Comparison of ENCODE assay signal across 8 cellular contexts in the genomic region with DNA sequence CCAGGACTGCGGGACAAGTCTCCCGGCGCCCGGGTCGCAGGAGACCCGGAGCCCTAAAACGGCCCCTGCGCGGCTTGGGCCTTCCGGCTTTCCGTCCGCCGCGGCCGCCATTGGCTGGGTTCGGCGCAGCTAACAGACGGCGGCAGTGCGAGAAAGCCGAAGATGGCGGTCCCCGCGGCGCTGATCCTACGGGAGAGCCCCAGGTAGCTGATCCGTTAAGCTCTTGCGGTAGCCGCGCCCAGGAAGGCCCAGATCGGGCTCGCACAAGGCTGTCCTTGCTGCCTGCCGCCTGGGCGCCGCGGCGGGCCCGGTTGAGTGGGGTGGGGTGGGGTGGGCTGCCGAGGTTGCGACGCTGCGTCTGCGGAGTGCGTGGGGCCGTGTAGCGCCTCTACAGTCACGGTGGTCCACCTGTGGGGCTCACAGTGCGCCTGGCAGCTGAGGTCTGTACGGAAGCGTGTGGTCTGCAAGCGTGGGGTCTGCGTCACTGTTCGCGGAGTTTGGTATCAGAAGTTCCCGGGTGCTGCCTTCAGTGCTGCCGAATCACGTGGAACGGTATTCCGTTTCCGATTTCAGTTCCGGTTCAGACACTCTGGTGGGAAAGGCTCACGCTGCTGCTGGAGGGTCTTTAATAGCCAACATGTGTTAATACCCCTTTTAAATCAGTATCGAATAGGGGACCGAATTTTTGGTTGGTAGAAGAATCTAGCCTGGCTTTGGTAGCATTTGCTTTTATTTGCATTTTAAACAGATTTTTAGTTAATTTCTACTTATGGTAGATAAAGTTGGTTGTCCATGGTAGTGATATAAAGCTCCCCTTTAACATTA. TPM values are rescaled to one million over a fixed set of nuclear protein-coding genes. Genes with fewer than 3 reads are reported as not detected.
DNase-seq lines count a peak whose midpoint lies in the region; ATAC-seq and TF ChIP-seq lines count a peak whose summit lies in the region.

COMMD10 (plus strand) TSS at position 135 of the 825 bp plus-strand sequence.

- peak within 1 kb of the TSS; percentile 93 for H3K9ac ChIP-seq in HUES64 (ENCODE audit: low read depth, low read length)
- peak within 1 kb of the TSS; percentile 79 for H3K9ac ChIP-seq in mucosa of stomach (ENCODE audit: low read length)

- H3K79me2 ChIP-seq in PC-9 (ENCODE audit: low read depth) = peaks cover 22% of the 10 kb centered on the region

- peak within 1 kb of the TSS; percentile 94 for H3K4me3 ChIP-seq in HUES64 (ENCODE audit: low read length)
- peak within 1 kb of the TSS; percentile 67 for H3K4me3 ChIP-seq in PC-9
- H3K4me3 ChIP-seq in esophagus (ENCODE audit: low read depth in 1 of 2, low read length in 2 of 2) = peak within 1 kb of the TSS; percentile 80 to 99
- H3K4me3 ChIP-seq in mucosa of stomach (ENCODE audit: low read length) = peak within 1 kb of the TSS; percentile 64

- H3K4me1 ChIP-seq in HUES64 (ENCODE audit: insufficient read depth, low read length) = peaks cover 5% of the 10 kb centered on the region; the same call in 1 of the 2 replicates
- peaks cover 6% of the 10 kb centered on the region; the same call in 1 of the 2 replicates for H3K4me1 ChIP-seq in PC-9 (replicated peaks; ENCODE audit: insufficient read depth)
- peaks cover 0 to 6% of the 10 kb centered on the region in 2 donors for H3K4me1 ChIP-seq in esophagus (ENCODE audit: control insufficient read depth in 2 of 2, insufficient read depth in 2 of 2, low read length in 1 of 2)
- H3K4me1 ChIP-seq in mucosa of stomach (ENCODE audit: control insufficient read depth, insufficient read depth, low read length) = peaks cover 12% of the 10 kb centered on the region

- H3K36me3 ChIP-seq in HUES64 (ENCODE audit: insufficient read depth, low read length) (peaks cover 15% of the 10 kb centered on the region), PC-9 (ENCODE audit: low read depth) (no peaks in the 10 kb centered on the region), esophagus (ENCODE audit: control insufficient read depth in 2 of 2, insufficient read depth in 2 of 2, low read length in 1 of 2) (no peaks in the 10 kb centered on the region), mucosa of stomach (ENCODE audit: control insufficient read depth, insufficient read depth, low read length) (no peaks in the 10 kb centered on the region)

- intact Hi-C loops in PC-9 (cut with micrococcal nuclease; ENCODE audit: unreplicated experiment) = loop anchor here (5.0 kb wide), 3 partner anchors 48 to 458 kb away; partner anchors contain the start of genes AP3S1, ATG12 and TMED7

- H2AFZ ChIP-seq in PC-9 = peak within 1 kb of the TSS; percentile 92

- TF ChIP-seq CTCF in PC-9 (conservative IDR thresholded peaks at IDR 0.05) = no peak

- 0 out of 2 replicates have a peak, but pooled peaks cover 5% of the 10 kb centered on the region for H3K9me2 ChIP-seq in PC-9 (ENCODE audit: insufficient read depth)

- DNase-seq in DMS 273 treated with DMSO at 0.1 percent for 48 hours (lab: John Stamatoyannopoulos, UW) = peak; percentile 67
- peak; percentile 45 to 61 for DNase-seq in PC-9
- peak; percentile 80 for DNase-seq in activated T-cell treated with anti-CD3 and anti-CD28 coated beads, Interleukin-2, amount 50 U/mL, for 1 hour
- peak; percentile 82 for DNase-seq in stimulated activated CD8-positive, alpha-beta memory T cell treated with anti-CD3 and anti-CD28 coated beads, Interleukin-4, amount 100 ng/mL, for 48 hours

- no TSS peak for BruUV-seq in PC-9 (replicated peaks; lab: Mats Ljungman, UMichigan)

- H3K27ac ChIP-seq in HUES64 (ENCODE audit: low read depth, low read length) (peak within 1 kb of the TSS; percentile 86), PC-9 (peak within 1 kb of the TSS; percentile 58), esophagus (ENCODE audit: low read depth in 2 of 2, low read length in 1 of 2) (peak within 1 kb of the TSS; percentile 84 to 93)

- no peaks in the 10 kb centered on the region for H4K20me1 ChIP-seq in PC-9 (ENCODE audit: insufficient read depth)

- CTCF ChIA-PET in PC-9 (lab: Charles Lee) = no interaction called here

- peak; percentile 90 for ATAC-seq in GM21515 (IDR thresholded peaks at IDR 0.05; ENCODE audit: unreplicated experiment)

- H3K27me3 ChIP-seq in HUES64 (ENCODE audit: insufficient read depth, low read length) (no peaks in the 10 kb centered on the region), PC-9 (ENCODE audit: insufficient read depth, low read depth) (no peaks in the 10 kb centered on the region), esophagus (ENCODE audit: control insufficient read depth in 1 of 2, insufficient read depth in 2 of 2, low read length in 2 of 2) (no peaks in the 10 kb centered on the region), mucosa of stomach (ENCODE audit: control insufficient read depth, insufficient read depth, low read length) (no peaks in the 10 kb centered on the region)

- H3K4me2 ChIP-seq in PC-9 = peak within 1 kb of the TSS; percentile 78

- POLR2A ChIA-PET in PC-9 (lab: Charles Lee; ENCODE audit: unreplicated experiment) = interaction anchor here (0.6 kb wide), 2 partner anchors 473 to 913 kb away, joined by 6 to 7 read pairs; no protein-coding TSS in a partner anchor

- no peaks in the 10 kb centered on the region for H3K9me3 ChIP-seq in HUES64 (ENCODE audit: insufficient read depth, low read depth, low read length)
- no peaks in the 10 kb centered on the region for H3K9me3 ChIP-seq in PC-9 (ENCODE audit: insufficient read depth, low read depth)
- no peaks in the 10 kb centered on the region for H3K9me3 ChIP-seq in esophagus (ENCODE audit: control insufficient read depth in 2 of 2, insufficient read depth in 1 of 2, low read depth in 1 of 2, low read length in 1 of 2)
- no peaks in the 10 kb centered on the region for H3K9me3 ChIP-seq in mucosa of stomach (ENCODE audit: control insufficient read depth, low read length)

- no peaks in the 10 kb centered on the region; the same call in 1 of the 2 replicates for H3F3A ChIP-seq in PC-9 (ENCODE audit: insufficient read depth, low read depth)

- WGBS in HUES64 = under 1% methylated on average over 64 of the region's 64 CpGs
- WGBS in esophagus, 2 donors = 0% methylated on average over 64 of the region's 64 CpGs

RNA-seq across cellular contexts. Expression of gene COMMD10, which starts in this region (rescaled TPM):
- polyA plus RNA-seq in HUES64 (2013, experiment 1 of 2) = 39.7 TPM
- polyA plus RNA-seq in HUES64 (2013, experiment 2 of 2) = 50.2 TPM
- 10.4 and 17.9 TPM in 2 replicates for total RNA-seq in PC-9 (2021)
- 10 to 100 TPM; 13.2 to 19.8 TPM for polyA plus RNA-seq in esophagus

Comparison
In these comparisons a context has a peak if more than half of its experiments do, and no peak if none do; other contexts are left out.
1. Peak in every context shown above with its lines: DNase-seq, ATAC-seq, H3K4me3 ChIP-seq and H3K27ac ChIP-seq.